Comparison of ENCODE assay signal across 20 cellular contexts in genomic region chr20:51654060-51654459, GRCh38.
"Had no signal": no experiment of that assay in that cellular context is flagged by ENCODE, and none has a peak within 500 bp of the region (broad histone marks: within the 10 kb centered on the region; RNA-seq: fewer than 3 reads in every experiment).

No MANE protein-coding gene starts in this region.

- H3K27ac ChIP-seq: epithelial cell of prostate, gastrocnemius medialis, lower lobe of right lung, ovary, psoas muscle, skin epidermis, spleen, suprapubic skin, transverse colon, upper lobe of right lung, uterus had no signal

- H3K4me3 ChIP-seq: gastrocnemius medialis, lower lobe of right lung, ovary, psoas muscle, skin epidermis, spleen, suprapubic skin, transverse colon, upper lobe of right lung, uterus had no signal

- H3K36me3 ChIP-seq: gastrocnemius medialis, lower lobe of right lung, ovary, uterus had no signal

- DNase-seq: cortex of kidney; effector memory CD8-positive, alpha-beta T cell; foreskin fibroblast; gastrocnemius medialis; head of caudate nucleus; left ventricle myocardium superior; lower lobe of right lung; natural killer cell; occipital lobe; ovary; psoas muscle; right cardiac atrium; spleen; stimulated activated CD4-positive, alpha-beta T cell treated with anti-CD3 and anti-CD28 coated beads, Interleukin-4, amount 100 ng/mL, for 4 hours; transverse colon; upper lobe of right lung; uterus had no signal

- H3K9me3 ChIP-seq: gastrocnemius medialis, lower lobe of right lung, ovary, psoas muscle, spleen, suprapubic skin, transverse colon, upper lobe of right lung, uterus had no signal

- H3K27me3 ChIP-seq: gastrocnemius medialis, ovary, spleen, suprapubic skin, transverse colon, upper lobe of right lung, uterus had no signal

- H3K4me1 ChIP-seq: suprapubic skin, transverse colon, uterus had no signal
